8 cellular contexts compared by ENCODE assay signal in genomic region chr11:65540290-65541092, GRCh38. TPM values are rescaled to one million over a fixed set of nuclear protein-coding genes. Genes with fewer than 3 reads are reported as not detected.
A peak's percentile ranks its signal among the peaks of the same experiment; 100 is the strongest.
DNase-seq lines count a peak whose midpoint lies in the region; ATAC-seq and TF ChIP-seq lines count a peak whose summit lies in the region.

No MANE protein-coding gene starts in this region.

- intact Hi-C loops in lower lobe of right lung (cut with DNase I), result no loop called here

- peak; percentile 98 for DNase-seq in AG08396 (ENCODE audit: low spot score)
- peak; percentile 93 for DNase-seq in NCI-H526 treated with DMSO at 0.1 percent for 48 hours (lab: John Stamatoyannopoulos, UW)
- peak; percentile 96 for DNase-seq in activated CD4-positive, alpha-beta T cell treated with anti-CD3 and anti-CD28 coated beads, Interleukin-2, amount 50 U/mL, for 48 hours
- peak; percentile 62 to 89 for DNase-seq in dermis microvascular lymphatic vessel endothelial cell (ENCODE audit: low read depth in 2 of 2)
- peak; percentile 95 for DNase-seq in lower lobe of right lung
- peak; percentile 74 to 87 (median 81) for DNase-seq in stimulated activated CD4-positive, alpha-beta T cell treated with anti-CD3 and anti-CD28 coated beads, TNF-alpha, amount 100 ng/mL, for 24 hours (ENCODE audit: low read depth in 3 of 3)

- peaks cover 39% of the 10 kb centered on the region for H3K36me3 ChIP-seq in lower lobe of right lung

- no peaks in the 10 kb centered on the region for H3K27me3 ChIP-seq in lower lobe of right lung (ENCODE audit: low read depth)

- peak; percentile 83 for TF ChIP-seq CTCF in lower lobe of right lung (IDR thresholded peaks at IDR 0.05)

- no peaks in the 10 kb centered on the region for H3K9me3 ChIP-seq in lower lobe of right lung

- peak; percentile 59 for ATAC-seq in GM18867 (IDR thresholded peaks at IDR 0.05; ENCODE audit: unreplicated experiment)
- ATAC-seq in HG03066 (IDR thresholded peaks at IDR 0.05; ENCODE audit: low read depth, unreplicated experiment), result peak; percentile 60
- ATAC-seq in lower lobe of right lung, result peak; percentile 95

- peaks cover 29% of the 10 kb centered on the region for H3K4me1 ChIP-seq in lower lobe of right lung

- peak overlapping the region; percentile 90 for H3K27ac ChIP-seq in lower lobe of right lung

- H3K4me3 ChIP-seq in lower lobe of right lung, result peak overlapping the region; percentile 76

RNA-seq across cellular contexts. Expression of gene SCYL1, which starts 15.6 kb away (rescaled TPM):
- 41.8 and 55.9 TPM in 2 replicates for total RNA-seq in dermis microvascular lymphatic vessel endothelial cell
- total RNA-seq in lower lobe of right lung, result 61.2 TPM

RNA-seq across cellular contexts. Expression of gene LTBP3, which starts 17.7 kb away (rescaled TPM):
- total RNA-seq in dermis microvascular lymphatic vessel endothelial cell, result 13.1 and 41.7 TPM in 2 replicates
- 98.7 TPM for total RNA-seq in lower lobe of right lung

RNA-seq across cellular contexts. Expression of gene ZNRD2, which starts 29.8 kb away (rescaled TPM):
- total RNA-seq in dermis microvascular lymphatic vessel endothelial cell (37.6 and 37.7 TPM in 2 replicates), lower lobe of right lung (25.1 TPM)

RNA-seq across cellular contexts. Expression of gene FAM89B, which starts 31.8 kb away (rescaled TPM):
- 12.2 and 23.8 TPM in 2 replicates for total RNA-seq in dermis microvascular lymphatic vessel endothelial cell
- total RNA-seq in lower lobe of right lung, result 48.6 TPM

RNA-seq across cellular contexts. Expression of gene EHBP1L1, which starts 35.4 kb away (rescaled TPM):
- 2.5 and 4.7 TPM in 2 replicates for total RNA-seq in dermis microvascular lymphatic vessel endothelial cell
- total RNA-seq in lower lobe of right lung, result 110 TPM

Comparison
In these comparisons a context has a peak if more than half of its experiments do, and no peak if none do; other contexts are left out.
1. Peak in every context shown above with its lines: DNase-seq, ATAC-seq, H3K4me3 ChIP-seq and H3K27ac ChIP-seq.